Comparison of ENCODE assay signal across 8 cellular contexts in genomic region chr7:106660862-106661720, GRCh38. TPM values are rescaled to one million over a fixed set of nuclear protein-coding genes. Genes with fewer than 3 reads are reported as not detected.
DNase-seq lines count a peak whose midpoint lies in the region; TF ChIP-seq lines count a peak whose summit lies in the region.

Gene CCDC71L, minus strand, starts transcription at chr7:106661158. Its CDS starts 262 bp downstream, at chr7:106660896.

- peak within 1 kb of the TSS; percentile 93 for H3K4me3 Mint-ChIP-seq in neural crest cell

- peaks cover 12% of the 10 kb centered on the region for H4K20me1 ChIP-seq in Loucy (ENCODE audit: insufficient read depth, low read length, poor library complexity, severe bottlenecking)

- H3K4me2 ChIP-seq in Loucy (ENCODE audit: low read depth, low read length, poor library complexity, severe bottlenecking): peak within 1 kb of the TSS; percentile 99

- H3K4me1 Mint-ChIP-seq in neural crest cell: peaks cover 25% of the 10 kb centered on the region

- DNase-seq in Daoy (ENCODE audit: low read depth) (peak; percentile 98), H4 (ENCODE audit: low spot score) (peak; percentile 95), SHP77 (lab: John Stamatoyannopoulos, UW) (peak; percentile 89), fibroblast of the conjunctiva (ENCODE audit: low read depth) (peak; percentile 92), neural crest cell (ENCODE audit: low read depth, low spot score) (peak; percentile 84)
- peak; percentile 91 for DNase-seq in activated effector memory CD4-positive, alpha-beta T cell treated with Interleukin-2 at 50 U/mL for 16 hours

- H3K27me3 ChIP-seq in Loucy (ENCODE audit: insufficient read depth, low read length, poor library complexity, severe bottlenecking) (peaks cover 26% of the 10 kb centered on the region), stomach smooth muscle (ENCODE audit: control insufficient read depth in 1 of 2, insufficient read depth in 2 of 2, low read length in 2 of 2) (no peaks in the 10 kb centered on the region)

- H3K36me3 ChIP-seq in Loucy (ENCODE audit: insufficient read depth, low read length) (no peaks in the 10 kb centered on the region), stomach smooth muscle (ENCODE audit: control insufficient read depth in 2 of 2, insufficient read depth in 2 of 2, low read length in 2 of 2) (no peaks in the 10 kb centered on the region)

- peaks cover 3% of the 10 kb centered on the region for H3K36me3 Mint-ChIP-seq in neural crest cell (ENCODE audit: low read depth)

- H3K9me3 ChIP-seq in Loucy (ENCODE audit: insufficient read depth, low read depth, low read length): no peaks in the 10 kb centered on the region
- peaks cover 0 to 3% of the 10 kb centered on the region in 2 donors for H3K9me3 ChIP-seq in stomach smooth muscle (ENCODE audit: control insufficient read depth in 2 of 2, low read length in 2 of 2)

- peak within 1 kb of the TSS; percentile 75 for H3K27ac ChIP-seq in stomach smooth muscle (ENCODE audit: low read length)

- H3K79me2 ChIP-seq in Loucy (ENCODE audit: insufficient read depth, low read length): peaks cover 15% of the 10 kb centered on the region

- peaks cover 3% of the 10 kb centered on the region for H3K9me3 Mint-ChIP-seq in neural crest cell

- H3K9ac ChIP-seq in Loucy (ENCODE audit: low read depth, low read length, poor library complexity, severe bottlenecking) (peak within 1 kb of the TSS; percentile 85), stomach smooth muscle (ENCODE audit: low read length in 2 of 2) (peak within 1 kb of the TSS; percentile 81 to 84)

- no peak for TF ChIP-seq CTCF in Loucy (conservative IDR thresholded peaks at IDR 0.05; ENCODE audit: low read length)
- no peak for TF ChIP-seq CTCF in neural crest cell (conservative IDR thresholded peaks at IDR 0.05)

- H3K27me3 Mint-ChIP-seq in neural crest cell (ENCODE audit: low read depth): peaks cover 2% of the 10 kb centered on the region

- H3F3A ChIP-seq in Loucy (ENCODE audit: low read depth): peaks cover 12% of the 10 kb centered on the region; the same call in 1 of the 2 replicates

- no peaks in the 10 kb centered on the region for H3K9me2 ChIP-seq in Loucy (replicated peaks; ENCODE audit: low read depth, low read length)

- H2AFZ ChIP-seq in Loucy (ENCODE audit: low read length): peak within 1 kb of the TSS; percentile 78

- H3K27ac Mint-ChIP-seq in neural crest cell (ENCODE audit: unreplicated experiment): peak within 1 kb of the TSS; percentile 93

- H3K4me1 ChIP-seq in Loucy (ENCODE audit: insufficient read depth, low read length, poor library complexity, severe bottlenecking) (peaks cover 16% of the 10 kb centered on the region), stomach smooth muscle (ENCODE audit: control insufficient read depth, insufficient read depth, low read length) (peaks cover 7% of the 10 kb centered on the region)

- H3K4me3 ChIP-seq in Loucy (ENCODE audit: low read length, poor library complexity, severe bottlenecking): peak within 1 kb of the TSS; percentile 87
- peak within 1 kb of the TSS; percentile 83 to 89 for H3K4me3 ChIP-seq in stomach smooth muscle (ENCODE audit: low read length in 2 of 2)

RNA-seq across cellular contexts. Expression of gene CCDC71L, which starts in this region (rescaled TPM):
- 29.7 and 40.7 TPM in 2 replicates for total RNA-seq in Daoy (2014; rRNA removed; shearing (Covaris generic))
- total RNA-seq in H4 (2014; rRNA removed; shearing (Covaris generic)): 22.2 and 26.6 TPM in 2 replicates
- 16.5 and 18.5 TPM in 2 replicates for total RNA-seq in neural crest cell

Comparison
In these comparisons a context has a peak if more than half of its experiments do, and no peak if none do; other contexts are left out.
1. Peak in every context shown above with its lines: DNase-seq, H3K4me3 ChIP-seq and H3K27ac ChIP-seq.